In the genomic region with DNA sequence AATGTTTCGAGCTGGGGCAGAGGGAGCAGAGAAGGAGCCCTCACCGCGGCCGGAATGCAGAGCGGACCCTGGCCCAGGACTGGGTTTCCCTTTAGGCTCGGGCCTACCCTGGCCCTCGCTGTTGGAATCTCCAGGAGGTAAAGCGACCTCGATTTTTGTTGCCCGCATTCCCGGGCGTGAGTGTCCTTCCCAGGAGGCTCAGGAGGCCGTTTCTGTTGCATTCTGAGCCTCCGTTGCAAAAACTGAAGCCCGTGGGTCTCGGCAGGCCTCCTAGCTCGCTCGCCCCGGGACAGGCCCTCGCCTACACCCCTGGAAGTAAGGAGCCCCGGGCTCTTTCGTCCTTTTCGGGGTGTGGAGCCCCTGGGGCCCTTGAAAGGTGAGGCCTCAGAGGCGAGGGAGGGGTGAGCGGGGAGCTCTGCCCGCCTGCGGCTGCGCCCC, we compare ENCODE assay signal across 14 cellular contexts. TPM values are rescaled to one million over a fixed set of nuclear protein-coding genes. Genes with fewer than 3 reads are reported as not detected.
DNase-seq lines count a peak whose midpoint lies in the region; ATAC-seq, FAIRE-seq and TF ChIP-seq lines count a peak whose summit lies in the region.
"Had no signal": no experiment of that assay in that cellular context is flagged by ENCODE, and none has a peak within 500 bp of the region (broad histone marks: within the 10 kb centered on the region; RNA-seq: fewer than 3 reads in every experiment).

No MANE protein-coding gene starts in this region.

- peaks cover 19% of the 10 kb centered on the region for H3K4me1 ChIP-seq in HepG2 (ENCODE audit: insufficient read depth, low read length)
- peaks cover 14% of the 10 kb centered on the region for H3K4me1 ChIP-seq in ovary (ENCODE audit: insufficient read depth)

- H3K27me3 ChIP-seq in HepG2 (ENCODE audit: control insufficient read depth in 1 of 2, insufficient read depth in 2 of 2, low read length in 2 of 2): peaks cover 7 to 61% of the 10 kb centered on the region in 2 experiments
- H3K27me3 ChIP-seq in ovary: peaks cover 3% of the 10 kb centered on the region

- in situ Hi-C loops in HepG2 (cut with HindIII; ENCODE audit: extremely low pct_ligation_motif_present, low pct_unique_long_range_greater_than_20kb): no loop called here

- no TSS peak for BruUV-seq in HepG2 (replicated peaks; lab: Mats Ljungman, UMichigan)

- H3K4me3 Mint-ChIP-seq in activated T-cell treated with anti-CD3 and anti-CD28 coated beads, Interleukin-2, amount 50 U/mL, for 4 hours: peak overlapping the region; percentile 46
- peak overlapping the region; percentile 74 for H3K4me3 Mint-ChIP-seq in activated naive CD8-positive, alpha-beta T cell
- H3K4me3 Mint-ChIP-seq in stimulated activated naive B cell treated with anti-CD40 and anti-IgM and Interleukin-4, amounts not matched to agents 10 μg/mL and 1 μg/mL and 100 μg/mL, for 72 hours: peak overlapping the region; percentile 72 to 79

- TF ChIP-seq EP300 in HepG2 (IDR thresholded peaks at IDR 0.05; ENCODE audit: low read depth in 2 of 2, low read length in 2 of 2) (no peak), HepG2 (CRISPR knock-in tag; IDR thresholded peaks at IDR 0.05; ENCODE audit: borderline replicate concordance) (no peak), ovary (IDR thresholded peaks at IDR 0.05) (no peak)

- H3K4me3 ChIP-seq in HepG2 (replicated peaks in 1 of 3; ENCODE audit: insufficient read depth in 1 of 3, low read depth in 2 of 3, low read length in 3 of 3) (peak overlapping the region in 1 of 3 experiments; percentile 49; a peak in 1 of 6 replicates), ovary (no peak overlapping the region)

- peaks cover 40% of the 10 kb centered on the region for H3K4me1 Mint-ChIP-seq in activated T-cell treated with anti-CD3 and anti-CD28 coated beads, Interleukin-2, amount 50 U/mL, for 4 hours (ENCODE audit: low read depth)
- H3K4me1 Mint-ChIP-seq in activated naive CD8-positive, alpha-beta T cell (ENCODE audit: low read depth): peaks cover 39% of the 10 kb centered on the region
- peaks cover 38 to 76% of the 10 kb centered on the region in 2 donors for H3K4me1 Mint-ChIP-seq in stimulated activated naive B cell treated with anti-CD40 and anti-IgM and Interleukin-4, amounts not matched to agents 10 μg/mL and 1 μg/mL and 100 μg/mL, for 72 hours

- TF ChIP-seq CTCF in HepG2 (CRISPR knock-in tag; IDR thresholded peaks at IDR 0.05) (no peak), ovary (IDR thresholded peaks at IDR 0.05) (no peak)

- CTCF ChIA-PET in HepG2 (lab: Yijun Ruan, JAX; ENCODE audit: low intra/inter-chr PET ratio, low total read pairs): no interaction called here

- no peaks in the 10 kb centered on the region for H3K9me3 Mint-ChIP-seq in activated T-cell treated with anti-CD3 and anti-CD28 coated beads, Interleukin-2, amount 50 U/mL, for 4 hours
- H3K9me3 Mint-ChIP-seq in activated naive CD8-positive, alpha-beta T cell (ENCODE audit: low read depth): peaks cover 3% of the 10 kb centered on the region
- H3K9me3 Mint-ChIP-seq in stimulated activated naive B cell treated with anti-CD40 and anti-IgM and Interleukin-4, amounts not matched to agents 10 μg/mL and 1 μg/mL and 100 μg/mL, for 72 hours: peaks cover 0 to 1% of the 10 kb centered on the region in 2 donors

- H3K9me3 ChIP-seq in HepG2 (ENCODE audit: low read length) (no peaks in the 10 kb centered on the region), ovary (no peaks in the 10 kb centered on the region)

- peak overlapping the region; percentile 33; the same call in 1 of the 2 replicates for H3K9ac ChIP-seq in HepG2 (ENCODE audit: insufficient read depth, low read depth, low read length)

- H2AFZ ChIP-seq in HepG2 (ENCODE audit: low read length): no peak overlapping the region

- TF ChIP-seq RAD21 in HepG2 (CRISPR knock-in tag; IDR thresholded peaks at IDR 0.05): no peak

- no peak for FAIRE-seq in HepG2 (lab: Jason Lieb, UNC)

- POLR2A ChIA-PET in HepG2 (lab: Yijun Ruan, JAX): interaction anchor here (0.6 to 0.9 kb wide), 2 partner anchors 33 to 826 kb away, joined by 3 read pairs; no protein-coding TSS in a partner anchor

- WGBS in HepG2 (ENCODE audit: low lambda C conversion rate): 78% methylated on average over 10 of the region's 28 CpGs
- WGBS in ovary, 3 donors: 36 to 47% (median 46%) methylated on average over 28 of the region's 28 CpGs

- H3K79me2 ChIP-seq in HepG2 (ENCODE audit: insufficient read depth, low read length): no peaks in the 10 kb centered on the region

- intact Hi-C loops in HepG2 (cut with micrococcal nuclease; ENCODE audit: unreplicated experiment) (no loop called here), ovary (cut with DNase I) (no loop called here)

- H3K27ac Mint-ChIP-seq in activated naive CD8-positive, alpha-beta T cell: no peak overlapping the region
- peak overlapping the region; percentile 96 for H3K27ac Mint-ChIP-seq in stimulated activated naive B cell treated with anti-CD40 and anti-IgM and Interleukin-4, amounts not matched to agents 10 μg/mL and 1 μg/mL and 100 μg/mL, for 72 hours

- peak overlapping the region; percentile 54 for H3K4me2 ChIP-seq in HepG2 (ENCODE audit: low read depth, low read length)

- no peaks in the 10 kb centered on the region for H3K36me3 Mint-ChIP-seq in activated T-cell treated with anti-CD3 and anti-CD28 coated beads, Interleukin-2, amount 50 U/mL, for 4 hours (ENCODE audit: insufficient read depth)
- no peaks in the 10 kb centered on the region for H3K36me3 Mint-ChIP-seq in activated naive CD8-positive, alpha-beta T cell
- H3K36me3 Mint-ChIP-seq in stimulated activated naive B cell treated with anti-CD40 and anti-IgM and Interleukin-4, amounts not matched to agents 10 μg/mL and 1 μg/mL and 100 μg/mL, for 72 hours: peaks cover 6 to 11% of the 10 kb centered on the region in 2 donors

- no peaks in the 10 kb centered on the region for H3K36me3 ChIP-seq in HepG2 (replicated peaks in 1 of 2; ENCODE audit: control insufficient read depth in 1 of 2, insufficient read depth in 2 of 2, low read length in 2 of 2)
- no peaks in the 10 kb centered on the region for H3K36me3 ChIP-seq in ovary

- DNase-seq in activated T-cell treated with anti-CD3 and anti-CD28 coated beads, Interleukin-2, amount 50 U/mL, for 4 hours: no peak
- DNase-seq in activated T-cell treated with anti-CD3 and anti-CD28 coated beads for 4 hours (no peak), HepG2 (ENCODE audit: low spot score) (no peak), NCI-H1930 (lab: John Stamatoyannopoulos, UW) (no peak), ovary (no peak), HuH-7.5 (ENCODE audit: low spot score) (no peak)
- DNase-seq in stimulated activated naive B cell treated with anti-CD40 and anti-IgM and Interleukin-4, amounts not matched to agents 10 μg/mL and 1 μg/mL and 100 μg/mL, for 72 hours: no peak
- DNase-seq: SHP77 had no signal

- peaks cover 89% of the 10 kb centered on the region for H3K27me3 Mint-ChIP-seq in activated T-cell treated with anti-CD3 and anti-CD28 coated beads, Interleukin-2, amount 50 U/mL, for 4 hours (ENCODE audit: low read depth)
- H3K27me3 Mint-ChIP-seq in activated naive CD8-positive, alpha-beta T cell: peaks cover 52% of the 10 kb centered on the region
- peaks cover 85 to 99% of the 10 kb centered on the region in 2 donors for H3K27me3 Mint-ChIP-seq in stimulated activated naive B cell treated with anti-CD40 and anti-IgM and Interleukin-4, amounts not matched to agents 10 μg/mL and 1 μg/mL and 100 μg/mL, for 72 hours

- H3K27ac ChIP-seq in HepG2 (ENCODE audit: extremely low read length, insufficient read depth, low read length) (no peak overlapping the region), ovary (no peak overlapping the region)

- H4K20me1 ChIP-seq in HepG2 (ENCODE audit: insufficient read depth, low read length): no peaks in the 10 kb centered on the region

- ATAC-seq in activated T-cell treated with anti-CD3 and anti-CD28 coated beads, Interleukin-2, amount 50 U/mL, for 4 hours: peak; percentile 9 to 16
- ATAC-seq in HepG2: peak; percentile 31; the same call in 2 of the 3 replicates
- ATAC-seq in stimulated activated naive B cell treated with anti-CD40 and anti-IgM and Interleukin-4, amounts not matched to agents 10 μg/mL and 1 μg/mL and 100 μg/mL, for 72 hours (replicated peaks): peak; percentile 20 to 40

- no peak for TF ChIP-seq POLR2A in HepG2 (IDR thresholded peaks at IDR 0.05; ENCODE audit: insufficient read depth in 1 of 2, low read depth in 2 of 2, low read length in 2 of 2)
- TF ChIP-seq POLR2A in ovary (IDR thresholded peaks at IDR 0.05): no peak

TF ChIP-seq in HepG2, 621 proteins besides CTCF, POLR2A, EP300 and RAD21 (continues in another document):
- TF ChIP-seq JUNB (CRISPR knock-in tag; IDR thresholded peaks at IDR 0.05; ENCODE audit: borderline replicate concordance): no peak
- TF ChIP-seq, protein P1, sequence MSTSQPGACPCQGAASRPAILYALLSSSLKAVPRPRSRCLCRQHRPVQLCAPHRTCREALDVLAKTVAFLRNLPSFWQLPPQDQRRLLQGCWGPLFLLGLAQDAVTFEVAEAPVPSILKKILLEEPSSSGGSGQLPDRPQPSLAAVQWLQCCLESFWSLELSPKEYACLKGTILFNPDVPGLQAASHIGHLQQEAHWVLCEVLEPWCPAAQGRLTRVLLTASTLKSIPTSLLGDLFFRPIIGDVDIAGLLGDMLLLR (CRISPR knock-in tag; IDR thresholded peaks at IDR 0.05): no peak

RNA-seq across cellular contexts. Expression of gene NR2E1, which starts 2.2 kb away (rescaled TPM):
- not detected for total RNA-seq in activated T-cell treated with anti-CD3 and anti-CD28 coated beads, Interleukin-2, amount 50 U/mL, for 4 hours
- total RNA-seq in HepG2 (2016; rRNA removed; fragmentation: Illumina TruSeq; extraction: Trizol): not detected in 2 replicates
- total RNA-seq in HepG2 (2016; cell fraction: cytosol; rRNA removed; fragmentation: Illumina TruSeq; extraction: Trizol; ENCODE audit: low read depth): not detected in 2 replicates
- total RNA-seq in HepG2 (2016; cell fraction: insoluble cytoplasmic fraction; rRNA removed; fragmentation: Illumina TruSeq; extraction: Trizol): not detected in 2 replicates
- total RNA-seq in HepG2 (2016; cell fraction: membrane; rRNA removed; fragmentation: Illumina TruSeq; extraction: Trizol): not detected in 2 replicates
- total RNA-seq in HepG2 (2016; cell fraction: nucleus; rRNA removed; fragmentation: Illumina TruSeq; extraction: Trizol): not detected in 2 replicates
- polyA plus RNA-seq in HepG2 (2011; rRNA removed): not detected in 2 replicates
- not detected in 2 replicates for polyA plus RNA-seq in HepG2 (2011; cell fraction: cytosol; rRNA removed)
- not detected in 2 replicates for polyA plus RNA-seq in HepG2 (2011; cell fraction: nucleus; rRNA removed)
- polyA plus RNA-seq in HepG2 (2012): not detected in 2 replicates
- not detected in 2 replicates for polyA plus RNA-seq in HepG2 (2016; cell fraction: cytosol; fragmentation: Illumina TruSeq; extraction: Trizol; ENCODE audit: low read depth)
- polyA plus RNA-seq in HepG2 (2016; cell fraction: insoluble cytoplasmic fraction; fragmentation: Illumina TruSeq; extraction: Trizol; ENCODE audit: low read depth): not detected in 2 replicates
- not detected in 2 replicates for polyA plus RNA-seq in HepG2 (2016; cell fraction: membrane; fragmentation: Illumina TruSeq; extraction: Trizol; ENCODE audit: low read depth)
- polyA plus RNA-seq in HepG2 (2016; cell fraction: nucleus; fragmentation: Illumina TruSeq; extraction: Trizol; ENCODE audit: insufficient read depth, low read depth): not detected in 2 replicates
- polyA minus RNA-seq in HepG2 (2011; rRNA and poly(A)+ RNA removed; ENCODE audit: low replicate concordance): not detected in 2 replicates
- polyA minus RNA-seq in HepG2 (2011; cell fraction: cytosol; rRNA and poly(A)+ RNA removed): not detected in 2 replicates
- polyA minus RNA-seq in HepG2 (2011; cell fraction: nucleus; rRNA and poly(A)+ RNA removed): not detected in 2 replicates
- total RNA-seq in ovary: not detected
- polyA plus RNA-seq in ovary: under 1 TPM in 1 of 2 donors, not detected in 1; 0.02 TPM
- total RNA-seq: activated CD8-positive, alpha-beta memory T cell treated with anti-CD3 and anti-CD28 coated beads for 36 hours; chondrocyte; glomerular endothelial cell; HT1080; myocyte had no signal
